Comparison of ENCODE assay signal across 17 cellular contexts in genomic region chr4:156634612-156635011, GRCh38.
"Had no signal": no experiment of that assay in that cellular context is flagged by ENCODE, and none has a peak within 500 bp of the region (broad histone marks: within the 10 kb centered on the region; RNA-seq: fewer than 3 reads in every experiment).

No MANE protein-coding gene starts in this region.

- H3K4me1 ChIP-seq: esophagus squamous epithelium, pancreas had no signal

- H3K9me3 ChIP-seq: ascending aorta, esophagus squamous epithelium, pancreas had no signal

- H3K27me3 ChIP-seq: ascending aorta, esophagus squamous epithelium, pancreas had no signal

- H3K27ac Mint-ChIP-seq: activated naive CD4-positive, alpha-beta T cell treated with anti-CD3 and anti-CD28 coated beads for 36 hours; activated naive CD8-positive, alpha-beta T cell treated with anti-CD3 and anti-CD28 coated beads, Interleukin-2, amount 50 U/mL, for 24 hours; activated T-helper 2 cell treated with anti-CD3 and anti-CD28 coated beads, Interferon-gamma antibody, Interleukin-2, Interleukin-4, amounts not matched to agents 10 μg/mL and 5 μg/mL and 100 μg/mL, durations not matched to agents 14 hours and 24 hours and 36 hours; nephron progenitor cell; stimulated activated memory B cell treated with anti-CD40 and anti-IgM and Interleukin-4, amounts not matched to agents 10 μg/mL and 1 μg/mL and 100 μg/mL, for 72 hours; T-cell had no signal

- H3K27ac ChIP-seq: coronary artery, esophagus squamous epithelium, pancreas had no signal

- ATAC-seq: activated CD4-positive, CD25-positive, alpha-beta regulatory T cell treated with anti-CD3 and anti-CD28 coated beads, Interleukin-2, amount 50 U/mL, for 24 hours; activated naive CD8-positive, alpha-beta T cell treated with anti-CD3 and anti-CD28 coated beads, Interleukin-2, amount 50 U/mL, for 24 hours; pancreas; stimulated activated memory B cell treated with anti-CD40 and anti-IgM and Interleukin-4, amounts not matched to agents 10 μg/mL and 1 μg/mL and 100 μg/mL, for 72 hours; T-cell had no signal

- H3K36me3 Mint-ChIP-seq: stimulated activated memory B cell treated with anti-CD40 and anti-IgM and Interleukin-4, amounts not matched to agents 10 μg/mL and 1 μg/mL and 100 μg/mL, for 72 hours; T-cell had no signal

- H3K36me3 ChIP-seq: ascending aorta, esophagus squamous epithelium, pancreas had no signal

- DNase-seq: activated naive CD4-positive, alpha-beta T cell treated with anti-CD3 and anti-CD28 coated beads for 36 hours; activated naive CD8-positive, alpha-beta T cell treated with anti-CD3 and anti-CD28 coated beads, Interleukin-2, amount 50 U/mL, for 24 hours; caudate nucleus; esophagus squamous epithelium; foreskin fibroblast; glutamatergic neuron; hypothalamus; mesenchymal stem cell; nephron progenitor cell; pancreas; T-cell; T-helper 9 cell had no signal

- H3K4me1 Mint-ChIP-seq: activated naive CD8-positive, alpha-beta T cell treated with anti-CD3 and anti-CD28 coated beads, Interleukin-2, amount 50 U/mL, for 24 hours; stimulated activated memory B cell treated with anti-CD40 and anti-IgM and Interleukin-4, amounts not matched to agents 10 μg/mL and 1 μg/mL and 100 μg/mL, for 72 hours; T-cell had no signal

- H3K4me3 ChIP-seq: coronary artery, esophagus squamous epithelium, pancreas had no signal

- H3K4me3 Mint-ChIP-seq: activated naive CD4-positive, alpha-beta T cell treated with anti-CD3 and anti-CD28 coated beads for 36 hours; activated naive CD8-positive, alpha-beta T cell treated with anti-CD3 and anti-CD28 coated beads, Interleukin-2, amount 50 U/mL, for 24 hours; nephron progenitor cell; stimulated activated memory B cell treated with anti-CD40 and anti-IgM and Interleukin-4, amounts not matched to agents 10 μg/mL and 1 μg/mL and 100 μg/mL, for 72 hours; T-cell had no signal

- H3K27me3 Mint-ChIP-seq: activated naive CD8-positive, alpha-beta T cell treated with anti-CD3 and anti-CD28 coated beads, Interleukin-2, amount 50 U/mL, for 24 hours; stimulated activated memory B cell treated with anti-CD40 and anti-IgM and Interleukin-4, amounts not matched to agents 10 μg/mL and 1 μg/mL and 100 μg/mL, for 72 hours; T-cell had no signal
